ENCODE assay signal across 8 cellular contexts in genomic region chr7:116271980-116272886, GRCh38.
DNase-seq lines count a peak whose midpoint lies in the region; ATAC-seq and TF ChIP-seq lines count a peak whose summit lies in the region.

No MANE protein-coding gene starts in this region.

- H3K4me1 ChIP-seq in mammary epithelial cell (ENCODE audit: insufficient read depth, low read length) (peaks cover 38% of the 10 kb centered on the region), mesodermal cell (ENCODE audit: control insufficient read depth, insufficient read depth, low read length, poor library complexity, severe bottlenecking) (peaks cover 29% of the 10 kb centered on the region), Caco-2 (peaks cover 39% of the 10 kb centered on the region)

- peak overlapping the region; percentile 72 for H3K4me2 ChIP-seq in mammary epithelial cell (ENCODE audit: insufficient read depth, low read depth, low read length)

- intact Hi-C loops in mammary epithelial cell (cut with micrococcal nuclease) (loop anchor here (1.0 to 5.0 kb wide), 4 partner anchors 12 to 405 kb away; partner anchors contain the start of gene CAV2), Caco-2 (cut with micrococcal nuclease; ENCODE audit: unreplicated experiment) (loop anchor here (5.0 kb wide), 2 partner anchors 65 to 535 kb away; no protein-coding TSS in a partner anchor)

- peak; percentile 70 for ATAC-seq in HG03342 (IDR thresholded peaks at IDR 0.05; ENCODE audit: unreplicated experiment)

- no peak overlapping the region for H3K4me3 Mint-ChIP-seq in Caco-2 (ENCODE audit: unreplicated experiment)

- dilution Hi-C loops in mammary epithelial cell (cut with HindIII; ENCODE audit: low sequenced_read_pairs): loop anchor here (5.0 kb wide), 1 partner anchor 80 kb away; no protein-coding TSS in a partner anchor

- TSS peak; percentile 74 for BruUV-seq in mammary epithelial cell (replicated peaks; lab: Mats Ljungman, UMichigan)
- no TSS peak for BruUV-seq in Caco-2 (replicated peaks; lab: Mats Ljungman, UMichigan)

- TF ChIP-seq CTCF in mammary epithelial cell (conservative IDR thresholded peaks at IDR 0.05 in 1 of 2, IDR thresholded peaks at IDR 0.05 in 1 of 2; ENCODE audit: extremely low read depth in 1 of 2, insufficient read depth in 1 of 2, low read depth in 1 of 2, low read length in 2 of 2): no peak
- no peak for TF ChIP-seq CTCF in Caco-2 (IDR thresholded peaks at IDR 0.05; ENCODE audit: insufficient read depth in 1 of 2, low read depth in 1 of 2, low read length in 1 of 2, severe bottlenecking in 1 of 2, unreplicated experiment in 1 of 2)

- H4K20me1 ChIP-seq in mammary epithelial cell (ENCODE audit: insufficient read depth, low read length): no peaks in the 10 kb centered on the region

- in situ Hi-C loops in ACHN (cut with HindIII; ENCODE audit: low pct_ligation_motif_present, low pct_unique_long_range_greater_than_20kb, low sequenced_read_pairs) (loop anchor here (25.0 kb wide), 1 partner anchor 515 kb away; no protein-coding TSS in a partner anchor), mammary epithelial cell (cut with MboI; ENCODE audit: low sequenced_read_pairs in 2 of 2) (no loop called here)

- H3K9me3 ChIP-seq in mammary epithelial cell (replicated peaks; ENCODE audit: insufficient read depth, low read length) (no peaks in the 10 kb centered on the region), mesodermal cell (ENCODE audit: control insufficient read depth, low read length) (no peaks in the 10 kb centered on the region), Caco-2 (no peaks in the 10 kb centered on the region; the same call in 1 of the 2 replicates)

- peak overlapping the region; percentile 93 for H3K27ac ChIP-seq in mammary epithelial cell (ENCODE audit: insufficient read depth, low read depth, low read length)
- H3K27ac ChIP-seq in mesodermal cell (ENCODE audit: low read depth, low read length, severe bottlenecking): peak overlapping the region; percentile 87

- H3K4me3 ChIP-seq in mammary epithelial cell (replicated peaks in 1 of 3; ENCODE audit: insufficient read depth in 1 of 3, low read depth in 2 of 3, low read length in 3 of 3): peak overlapping the region in 2 of 3 experiments; percentile 17 to 18
- no peak overlapping the region for H3K4me3 ChIP-seq in mesodermal cell (ENCODE audit: extremely low read depth, insufficient read depth, low read length, poor library complexity, severe bottlenecking)
- no peak overlapping the region for H3K4me3 ChIP-seq in Caco-2 (ENCODE audit: low read depth, low read length)

- no peaks in the 10 kb centered on the region for H3K27me3 ChIP-seq in mammary epithelial cell (ENCODE audit: insufficient read depth, low read length)
- H3K27me3 ChIP-seq in Caco-2 (replicated peaks; ENCODE audit: control insufficient read depth, insufficient read depth, low read length): no peaks in the 10 kb centered on the region

- no peaks in the 10 kb centered on the region for H3K79me2 ChIP-seq in mammary epithelial cell (ENCODE audit: insufficient read depth, low read length)

- peaks cover 11% of the 10 kb centered on the region for H3K9me3 Mint-ChIP-seq in Caco-2 (ENCODE audit: unreplicated experiment)

- POLR2A ChIA-PET in Caco-2 (lab: Charles Lee): no interaction called here

- H3K27me3 Mint-ChIP-seq in Caco-2 (ENCODE audit: insufficient read depth, unreplicated experiment): no peaks in the 10 kb centered on the region

- peaks cover 23% of the 10 kb centered on the region for H3K4me1 Mint-ChIP-seq in Caco-2 (ENCODE audit: low read depth, unreplicated experiment)

- H3K36me3 ChIP-seq in mammary epithelial cell (ENCODE audit: insufficient read depth, low read length): no peaks in the 10 kb centered on the region
- H3K36me3 ChIP-seq in mesodermal cell (ENCODE audit: control insufficient read depth, insufficient read depth, low read length): no peaks in the 10 kb centered on the region
- no peaks in the 10 kb centered on the region for H3K36me3 ChIP-seq in Caco-2 (ENCODE audit: control insufficient read depth, insufficient read depth, low read length)

- no peak overlapping the region for H3K27ac Mint-ChIP-seq in Caco-2 (ENCODE audit: unreplicated experiment)

- no peaks in the 10 kb centered on the region for H3K36me3 Mint-ChIP-seq in Caco-2 (ENCODE audit: insufficient read depth, unreplicated experiment)

- peak overlapping the region; percentile 60 for H2AFZ ChIP-seq in mammary epithelial cell (ENCODE audit: low read depth, low read length)

- WGBS in mammary epithelial cell (ENCODE audit: low coverage, missing lambda C conversion rate): 12% methylated on average over 4 of the region's 4 CpGs
- WGBS in mesodermal cell (ENCODE audit: insufficient coverage in 2 of 2), 2 experiments: 89 to 94% methylated on average over 1 to 2 of the region's 4 CpGs

- CTCF ChIA-PET in mammary epithelial cell (lab: Charles Lee; ENCODE audit: low non-redundant PET): interaction anchor here (0.5 kb wide), 1 partner anchor 12 kb away, joined by 6 read pairs; no protein-coding TSS in a partner anchor
- CTCF ChIA-PET in Caco-2 (lab: Charles Lee): no interaction called here

- DNase-seq in ACHN (peak; percentile 99), mammary epithelial cell (peak; percentile 95), NCI-H524 treated with DMSO at 0.1 percent for 48 hours (lab: John Stamatoyannopoulos, UW) (no peak), NOMO-1 treated with dmso at 0.1 percent for 144 hours (lab: John Stamatoyannopoulos, UW; ENCODE audit: unreplicated experiment) (no peak), HuH-7 (ENCODE audit: low spot score) (no peak), Caco-2 (no peak)

- peak overlapping the region; percentile 64 for H3K9ac ChIP-seq in mammary epithelial cell (ENCODE audit: insufficient read depth, low read length)

Comparison
In these comparisons a context has a peak if more than half of its experiments do, and no peak if none do; other contexts are left out.
1. DNase-seq: peak in ACHN (single experiment) and mammary epithelial cell (single experiment); none in NCI-H524 treated with DMSO at 0.1 percent for 48 hours (single experiment), NOMO-1 treated with dmso at 0.1 percent for 144 hours (single experiment), HuH-7 (single experiment) and Caco-2 (0 of 2).
2. H3K4me3 ChIP-seq: peak in mammary epithelial cell (2 of 3); none in mesodermal cell (single experiment) and Caco-2 (single experiment).